ENCODE assay signal across 12 cellular contexts in the genomic region with DNA sequence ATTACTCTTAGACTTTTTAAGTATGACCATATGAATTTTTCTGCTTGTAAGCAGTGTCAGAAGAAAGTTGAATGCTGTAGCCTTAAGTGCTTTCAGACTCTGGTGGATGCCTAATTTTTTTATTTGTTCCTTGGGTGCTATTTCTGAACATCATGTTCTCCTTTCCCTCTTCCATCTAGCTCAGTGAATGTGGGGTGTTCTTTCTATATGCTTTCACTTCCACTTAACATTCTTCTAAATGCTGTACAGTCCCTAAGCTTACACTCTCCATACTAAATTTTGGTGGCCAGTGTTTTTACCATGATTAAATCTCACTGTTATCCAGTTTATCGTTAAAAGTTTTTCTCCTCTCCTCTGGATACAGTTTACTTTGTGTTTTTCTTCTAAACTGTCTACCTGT. TPM values are rescaled to one million over a fixed set of nuclear protein-coding genes. Genes with fewer than 3 reads are reported as not detected.
DNase-seq lines count a peak whose midpoint lies in the region; ATAC-seq and TF ChIP-seq lines count a peak whose summit lies in the region.
"Had no signal": no experiment of that assay in that cellular context is flagged by ENCODE, and none has a peak within 500 bp of the region (broad histone marks: within the 10 kb centered on the region; RNA-seq: fewer than 3 reads in every experiment).

No MANE protein-coding gene starts in this region.

- H3K9me3 ChIP-seq in stomach: no peaks in the 10 kb centered on the region

- WGBS in stomach, 5 donors: 52 to 71% (median 65%) methylated on average over 1 of the region's 1 CpG

- no peaks in the 10 kb centered on the region for H3K27me3 ChIP-seq in stomach
- H3K27me3 ChIP-seq: hepatocyte had no signal

- H3K9me3 Mint-ChIP-seq in activated naive CD4-positive, alpha-beta T cell treated with anti-CD3 and anti-CD28 coated beads for 36 hours: peaks cover 7% of the 10 kb centered on the region
- H3K9me3 Mint-ChIP-seq in dendritic cell treated with granulocyte-macrophage colony-stimulating factor and Interleukin-4, amounts not matched to agents 40 ng/mL and 50 ng/mL, for 4 days: no peaks in the 10 kb centered on the region

- TF ChIP-seq POLR2A in stomach (IDR thresholded peaks at IDR 0.05): no peak

- no peak for TF ChIP-seq EP300 in stomach (IDR thresholded peaks at IDR 0.05)

- H3K4me1 ChIP-seq in stomach: peaks cover 11 to 52% (median 34%) of the 10 kb centered on the region in 4 donors

- peak overlapping the region in 3 of 5 donors; percentile 3 to 61 (median 35) for H3K27ac ChIP-seq in stomach
- H3K27ac ChIP-seq: hepatocyte had no signal

- CTCF ChIA-PET in activated naive CD4-positive, alpha-beta T cell treated with anti-CD3 and anti-CD28 coated beads for 36 hours (lab: Charles Lee): interaction anchor here (0.8 to 3.0 kb wide), 4 partner anchors 8 to 273 kb away, joined by 3 to 17 read pairs (median 6); no protein-coding TSS in a partner anchor

- DNase-seq in activated naive CD4-positive, alpha-beta T cell treated with anti-CD3 and anti-CD28 coated beads for 36 hours: no peak
- DNase-seq in activated naive CD4-positive, alpha-beta T cell treated with anti-CD3 and anti-CD28 coated beads, Interleukin-2, amount 50 U/mL, for 16 hours: no peak
- DNase-seq in NOMO-1 treated with DMSO at 0.1 percent for 48 hours (lab: John Stamatoyannopoulos, UW; ENCODE audit: unreplicated experiment): peak; percentile 50
- no peak for DNase-seq in stomach
- no peak for DNase-seq in NCI-H2227 treated with DMSO at 0.1 percent for 48 hours (lab: John Stamatoyannopoulos, UW)
- no peak for DNase-seq in GM19240 (ENCODE audit: insufficient read length, low spot score)
- DNase-seq: NCI-H1105 treated with DMSO at 0.1 percent for 48 hours, NCI-H82 had no signal

- peaks cover 0 to 16% (median 5%) of the 10 kb centered on the region in 4 donors for H3K36me3 ChIP-seq in stomach

- intact Hi-C loops in activated naive CD4-positive, alpha-beta T cell treated with anti-CD3 and anti-CD28 coated beads for 36 hours (cut with micrococcal nuclease): no loop called here
- intact Hi-C loops in dendritic cell treated with granulocyte-macrophage colony-stimulating factor and Interleukin-4, amounts not matched to agents 40 ng/mL and 50 ng/mL, for 4 days (cut with micrococcal nuclease): no loop called here
- intact Hi-C loops in stomach (cut with DNase I; ENCODE audit: low total_unique reads): loop anchor here (10.0 kb wide), 1 partner anchor 152 kb away; no protein-coding TSS in a partner anchor

- H3K27me3 Mint-ChIP-seq in activated naive CD4-positive, alpha-beta T cell treated with anti-CD3 and anti-CD28 coated beads for 36 hours (ENCODE audit: low read depth): no peaks in the 10 kb centered on the region
- no peaks in the 10 kb centered on the region for H3K27me3 Mint-ChIP-seq in dendritic cell treated with granulocyte-macrophage colony-stimulating factor and Interleukin-4, amounts not matched to agents 40 ng/mL and 50 ng/mL, for 4 days

- H3K27ac Mint-ChIP-seq in activated naive CD4-positive, alpha-beta T cell treated with anti-CD3 and anti-CD28 coated beads for 36 hours: peak overlapping the region; percentile 73
- H3K27ac Mint-ChIP-seq in dendritic cell treated with granulocyte-macrophage colony-stimulating factor and Interleukin-4, amounts not matched to agents 40 ng/mL and 50 ng/mL, for 4 days: peak overlapping the region; percentile 90

- TF ChIP-seq CTCF in stomach (IDR thresholded peaks at IDR 0.05): no peak

- ATAC-seq in HG02885 (IDR thresholded peaks at IDR 0.05; ENCODE audit: poor library complexity, unreplicated experiment): no peak
- ATAC-seq: HCT116 had no signal

- H3K4me1 Mint-ChIP-seq in activated naive CD4-positive, alpha-beta T cell treated with anti-CD3 and anti-CD28 coated beads for 36 hours (ENCODE audit: low read depth): peaks cover 63% of the 10 kb centered on the region
- H3K4me1 Mint-ChIP-seq in dendritic cell treated with granulocyte-macrophage colony-stimulating factor and Interleukin-4, amounts not matched to agents 40 ng/mL and 50 ng/mL, for 4 days (ENCODE audit: low read depth): peaks cover 58% of the 10 kb centered on the region

- H3K4me3 ChIP-seq in stomach: peak overlapping the region in 2 of 4 donors; percentile 4
- H3K4me3 ChIP-seq: hepatocyte had no signal

- H3K36me3 Mint-ChIP-seq in activated naive CD4-positive, alpha-beta T cell treated with anti-CD3 and anti-CD28 coated beads for 36 hours (ENCODE audit: low read depth): peaks cover 55% of the 10 kb centered on the region
- H3K36me3 Mint-ChIP-seq in dendritic cell treated with granulocyte-macrophage colony-stimulating factor and Interleukin-4, amounts not matched to agents 40 ng/mL and 50 ng/mL, for 4 days (ENCODE audit: low read depth): peaks cover 53% of the 10 kb centered on the region

- H3K4me3 Mint-ChIP-seq in activated naive CD4-positive, alpha-beta T cell treated with anti-CD3 and anti-CD28 coated beads for 36 hours: peak overlapping the region; percentile 96
- peak overlapping the region; percentile 57 for H3K4me3 Mint-ChIP-seq in dendritic cell treated with granulocyte-macrophage colony-stimulating factor and Interleukin-4, amounts not matched to agents 40 ng/mL and 50 ng/mL, for 4 days

RNA-seq across cellular contexts. Expression of gene DCK, which starts 3.6 kb away (rescaled TPM):
- 10 to 100 TPM; 32.1 to 34.1 TPM for total RNA-seq in activated naive CD4-positive, alpha-beta T cell treated with anti-CD3 and anti-CD28 coated beads for 36 hours
- 10 to 100 TPM; 11.9 to 43.2 (median 16.1) TPM for total RNA-seq in stomach
- 10 to 100 TPM in 2 of 3 donors, 1 to 10 TPM in 1; 6.7 to 13.7 (median 11.2) TPM for polyA plus RNA-seq in stomach
